Comparison of ENCODE assay signal across 5 cellular contexts in genomic region chr19:21876608-21877007, GRCh38. TPM values are rescaled to one million over a fixed set of nuclear protein-coding genes. Genes with fewer than 3 reads are reported as not detected.
DNase-seq lines count a peak whose midpoint lies in the region; ATAC-seq and TF ChIP-seq lines count a peak whose summit lies in the region.
"Not testable (repeated sequence)": the region's sequence is repeated elsewhere in the genome, so short reads cannot be mapped to it uniquely, and the experiment has no call there.
"Had no signal": no experiment of that assay in that cellular context is flagged by ENCODE, and none has a peak within 500 bp of the region (broad histone marks: within the 10 kb centered on the region; RNA-seq: fewer than 3 reads in every experiment).

No MANE protein-coding gene starts in this region.

- POLR2A ChIA-PET in activated B cell treated with CpG ODN at 0.5 μM for 24 hours (lab: Charles Lee), result not testable (repeated sequence)

- not testable (repeated sequence) for DNase-seq in activated B cell treated with CpG ODN at 0.5 μM for 24 hours
- DNase-seq in osteocyte (ENCODE audit: extremely low spot score, unreplicated experiment), result peak; percentile 7
- DNase-seq in stimulated activated naive B cell treated with anti-CD40 and anti-IgM and Interleukin-4, amounts not matched to agents 10 μg/mL and 1 μg/mL and 100 μg/mL, for 72 hours, result peak; percentile 1

- not testable (repeated sequence) for H3K9me3 Mint-ChIP-seq in activated B cell treated with CpG ODN at 0.5 μM for 24 hours; stimulated activated memory B cell treated with anti-CD40 and anti-IgM and Interleukin-4, amounts not matched to agents 10 μg/mL and 1 μg/mL and 100 μg/mL, for 72 hours; stimulated activated naive B cell treated with anti-CD40 and anti-IgM and Interleukin-4, amounts not matched to agents 10 μg/mL and 1 μg/mL and 100 μg/mL, for 72 hours
- H3K9me3 Mint-ChIP-seq in osteocyte (ENCODE audit: unreplicated experiment), result peaks cover 37% of the 10 kb centered on the region

- TF ChIP-seq CTCF in activated B cell treated with CpG ODN at 0.5 μM for 24 hours (IDR thresholded peaks at IDR 0.05); osteocyte (IDR thresholded peaks at IDR 0.05): not testable (repeated sequence)

- H3K4me1 Mint-ChIP-seq in activated B cell treated with CpG ODN at 0.5 μM for 24 hours; osteocyte (ENCODE audit: unreplicated experiment); stimulated activated memory B cell treated with anti-CD40 and anti-IgM and Interleukin-4, amounts not matched to agents 10 μg/mL and 1 μg/mL and 100 μg/mL, for 72 hours; stimulated activated naive B cell treated with anti-CD40 and anti-IgM and Interleukin-4, amounts not matched to agents 10 μg/mL and 1 μg/mL and 100 μg/mL, for 72 hours: not testable (repeated sequence)

- CTCF ChIA-PET in activated B cell treated with CpG ODN at 0.5 μM for 24 hours (lab: Charles Lee), result not testable (repeated sequence)

- not testable (repeated sequence) for H3K36me3 Mint-ChIP-seq in activated B cell treated with CpG ODN at 0.5 μM for 24 hours (ENCODE audit: low read depth); osteocyte (ENCODE audit: unreplicated experiment); stimulated activated memory B cell treated with anti-CD40 and anti-IgM and Interleukin-4, amounts not matched to agents 10 μg/mL and 1 μg/mL and 100 μg/mL, for 72 hours; stimulated activated naive B cell treated with anti-CD40 and anti-IgM and Interleukin-4, amounts not matched to agents 10 μg/mL and 1 μg/mL and 100 μg/mL, for 72 hours

- intact Hi-C loops in activated B cell treated with CpG ODN at 0.5 μM for 24 hours (cut with micrococcal nuclease), result not testable (repeated sequence)

- H3K4me3 Mint-ChIP-seq in activated B cell treated with CpG ODN at 0.5 μM for 24 hours; osteocyte (ENCODE audit: unreplicated experiment); stimulated activated memory B cell treated with anti-CD40 and anti-IgM and Interleukin-4, amounts not matched to agents 10 μg/mL and 1 μg/mL and 100 μg/mL, for 72 hours; stimulated activated naive B cell treated with anti-CD40 and anti-IgM and Interleukin-4, amounts not matched to agents 10 μg/mL and 1 μg/mL and 100 μg/mL, for 72 hours: not testable (repeated sequence)

- not testable (repeated sequence) for H3K27ac Mint-ChIP-seq in activated B cell treated with CpG ODN at 0.5 μM for 24 hours; osteocyte (ENCODE audit: unreplicated experiment); stimulated activated memory B cell treated with anti-CD40 and anti-IgM and Interleukin-4, amounts not matched to agents 10 μg/mL and 1 μg/mL and 100 μg/mL, for 72 hours; stimulated activated naive B cell treated with anti-CD40 and anti-IgM and Interleukin-4, amounts not matched to agents 10 μg/mL and 1 μg/mL and 100 μg/mL, for 72 hours

- not testable (repeated sequence) for H3K27me3 Mint-ChIP-seq in activated B cell treated with CpG ODN at 0.5 μM for 24 hours; osteocyte (ENCODE audit: unreplicated experiment); stimulated activated memory B cell treated with anti-CD40 and anti-IgM and Interleukin-4, amounts not matched to agents 10 μg/mL and 1 μg/mL and 100 μg/mL, for 72 hours; stimulated activated naive B cell treated with anti-CD40 and anti-IgM and Interleukin-4, amounts not matched to agents 10 μg/mL and 1 μg/mL and 100 μg/mL, for 72 hours

- ATAC-seq in activated B cell treated with CpG ODN at 0.5 μM for 24 hours (ENCODE audit: low read depth), result peak; percentile 60
- peak; percentile 59 for ATAC-seq in stimulated activated memory B cell treated with anti-CD40 and anti-IgM and Interleukin-4, amounts not matched to agents 10 μg/mL and 1 μg/mL and 100 μg/mL, for 72 hours
- peak; percentile 59 to 87 for ATAC-seq in stimulated activated naive B cell treated with anti-CD40 and anti-IgM and Interleukin-4, amounts not matched to agents 10 μg/mL and 1 μg/mL and 100 μg/mL, for 72 hours (replicated peaks)

RNA-seq across cellular contexts. Expression of gene ZNF43, which starts 40.6 kb away (rescaled TPM):
- total RNA-seq in activated B cell treated with CpG ODN at 0.5 μM for 24 hours (41.8 and 52.4 TPM in 2 replicates), osteocyte (16.0 and 17.7 TPM in 2 replicates)
- total RNA-seq: Caco-2 had no signal
